In the genomic region with DNA sequence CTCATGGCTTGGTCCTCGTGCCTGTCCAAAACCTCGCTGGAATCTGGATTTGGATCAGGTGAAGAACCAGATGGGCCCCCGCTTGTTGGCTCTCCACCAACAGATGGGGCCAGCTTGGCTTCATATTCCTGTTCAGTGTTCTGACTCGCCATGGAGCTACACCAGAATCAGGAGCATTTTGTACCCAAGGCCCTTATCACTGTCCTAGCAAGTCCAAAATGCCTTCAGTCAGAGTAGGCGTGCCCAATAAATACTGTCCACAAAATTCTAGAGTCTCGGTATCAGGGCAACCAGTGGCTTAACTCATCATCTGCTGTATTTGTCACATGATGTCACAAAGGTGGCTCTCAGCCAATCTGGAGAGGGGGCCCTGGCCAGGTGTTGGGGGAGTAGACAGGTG, we compare ENCODE assay signal across 15 cellular contexts. TPM values are rescaled to one million over a fixed set of nuclear protein-coding genes. Genes with fewer than 3 reads are reported as not detected.
DNase-seq lines count a peak whose midpoint lies in the region; ATAC-seq, FAIRE-seq and TF ChIP-seq lines count a peak whose summit lies in the region.
"Not testable (repeated sequence)": the region's sequence is repeated elsewhere in the genome, so short reads cannot be mapped to it uniquely, and the experiment has no call there.
"Had no signal": no experiment of that assay in that cellular context is flagged by ENCODE, and none has a peak within 500 bp of the region (broad histone marks: within the 10 kb centered on the region; RNA-seq: fewer than 3 reads in every experiment).

A gene with protein sequence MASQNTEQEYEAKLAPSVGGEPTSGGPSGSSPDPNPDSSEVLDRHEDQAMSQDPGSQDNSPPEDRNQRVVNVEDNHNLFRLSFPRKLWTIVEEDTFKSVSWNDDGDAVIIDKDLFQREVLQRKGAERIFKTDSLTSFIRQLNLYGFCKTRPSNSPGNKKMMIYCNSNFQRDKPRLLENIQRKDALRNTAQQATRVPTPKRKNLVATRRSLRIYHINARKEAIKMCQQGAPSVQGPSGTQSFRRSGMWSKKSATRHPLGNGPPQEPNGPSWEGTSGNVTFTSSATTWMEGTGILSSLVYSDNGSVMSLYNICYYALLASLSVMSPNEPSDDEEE (minus strand): TSS at position 224 of the 400 bp plus-strand sequence. CDS start 72 bp downstream, at position 152.

- ATAC-seq in activated CD8-positive, alpha-beta T cell treated with anti-CD3 and anti-CD28 coated beads for 36 hours; activated CD8-positive, alpha-beta memory T cell treated with anti-CD3 and anti-CD28 coated beads, Interleukin-2, amount 10 ng/mL, durations not matched to agents 7 days and 5 days; activated naive CD8-positive, alpha-beta T cell treated with anti-CD3 and anti-CD28 coated beads, Interleukin-2, amount 10 ng/mL, durations not matched to agents 7 days and 5 days (ENCODE audit: low read depth); central memory CD8-positive, alpha-beta T cell (replicated peaks; ENCODE audit: extremely low read depth, poor library complexity, severe bottlenecking): not testable (repeated sequence)
- ATAC-seq in left ventricle myocardium superior: peak; percentile 32

- POLR2A ChIA-PET in activated CD8-positive, alpha-beta T cell treated with anti-CD3 and anti-CD28 coated beads for 36 hours (lab: Charles Lee); activated naive CD8-positive, alpha-beta T cell treated with anti-CD3 and anti-CD28 coated beads, Interleukin-2, amount 10 ng/mL, durations not matched to agents 7 days and 5 days (lab: Charles Lee): not testable (repeated sequence)

- peak within 1 kb of the TSS; percentile 52 for H3K27ac Mint-ChIP-seq in T-helper 2 cell treated with Interferon-gamma antibody and Interleukin-4, amounts not matched to agents 5 μg/mL and 100 μg/mL, for 36 hours
- H3K27ac Mint-ChIP-seq in activated CD8-positive, alpha-beta T cell treated with anti-CD3 and anti-CD28 coated beads for 36 hours: peak within 1 kb of the TSS; percentile 49
- peak within 1 kb of the TSS; percentile 74 for H3K27ac Mint-ChIP-seq in activated CD8-positive, alpha-beta memory T cell treated with anti-CD3 and anti-CD28 coated beads, Interleukin-2, amount 10 ng/mL, durations not matched to agents 7 days and 5 days
- H3K27ac Mint-ChIP-seq in activated naive CD8-positive, alpha-beta T cell treated with anti-CD3 and anti-CD28 coated beads, Interleukin-2, amount 10 ng/mL, durations not matched to agents 7 days and 5 days: peak within 1 kb of the TSS; percentile 74
- H3K27ac Mint-ChIP-seq in central memory CD8-positive, alpha-beta T cell (ENCODE audit: low read depth): peak within 1 kb of the TSS; percentile 62

- H3K36me3 Mint-ChIP-seq in T-helper 2 cell treated with Interferon-gamma antibody and Interleukin-4, amounts not matched to agents 5 μg/mL and 100 μg/mL, for 36 hours (ENCODE audit: low read depth); activated CD8-positive, alpha-beta T cell treated with anti-CD3 and anti-CD28 coated beads for 36 hours (ENCODE audit: low read depth); activated CD8-positive, alpha-beta memory T cell treated with anti-CD3 and anti-CD28 coated beads, Interleukin-2, amount 10 ng/mL, durations not matched to agents 7 days and 5 days; activated naive CD8-positive, alpha-beta T cell treated with anti-CD3 and anti-CD28 coated beads, Interleukin-2, amount 10 ng/mL, durations not matched to agents 7 days and 5 days; central memory CD8-positive, alpha-beta T cell (ENCODE audit: insufficient read depth): not testable (repeated sequence)

- not testable (repeated sequence) for H3K4me1 Mint-ChIP-seq in T-helper 2 cell treated with Interferon-gamma antibody and Interleukin-4, amounts not matched to agents 5 μg/mL and 100 μg/mL, for 36 hours (ENCODE audit: low read depth); activated CD8-positive, alpha-beta T cell treated with anti-CD3 and anti-CD28 coated beads for 36 hours (ENCODE audit: low read depth); activated CD8-positive, alpha-beta memory T cell treated with anti-CD3 and anti-CD28 coated beads, Interleukin-2, amount 10 ng/mL, durations not matched to agents 7 days and 5 days; activated naive CD8-positive, alpha-beta T cell treated with anti-CD3 and anti-CD28 coated beads, Interleukin-2, amount 10 ng/mL, durations not matched to agents 7 days and 5 days; central memory CD8-positive, alpha-beta T cell

- CTCF ChIA-PET in activated CD8-positive, alpha-beta T cell treated with anti-CD3 and anti-CD28 coated beads for 36 hours (lab: Charles Lee); activated CD8-positive, alpha-beta memory T cell treated with anti-CD3 and anti-CD28 coated beads, Interleukin-2, amount 10 ng/mL, durations not matched to agents 7 days and 5 days (lab: Charles Lee): not testable (repeated sequence)

- not testable (repeated sequence) for DNase-seq in GM12892 (ENCODE audit: insufficient read length); T-helper 2 cell treated with Interferon-gamma antibody and Interleukin-4, amounts not matched to agents 5 μg/mL and 100 μg/mL, for 36 hours (ENCODE audit: low spot score); activated CD8-positive, alpha-beta T cell treated with anti-CD3 and anti-CD28 coated beads for 36 hours; activated CD8-positive, alpha-beta memory T cell treated with anti-CD3 and anti-CD28 coated beads, Interleukin-2, amount 10 ng/mL, durations not matched to agents 7 days and 5 days; activated naive CD8-positive, alpha-beta T cell treated with anti-CD3 and anti-CD28 coated beads, Interleukin-2, amount 10 ng/mL, durations not matched to agents 7 days and 5 days; central memory CD8-positive, alpha-beta T cell (ENCODE audit: low spot score in 2 of 2); left ventricle myocardium superior

- intact Hi-C loops in activated CD8-positive, alpha-beta T cell treated with anti-CD3 and anti-CD28 coated beads for 36 hours (cut with micrococcal nuclease): loop anchor here (10.0 kb wide), 1 partner anchor 385 kb away; the partner anchor contains the start of gene EOLA2
- intact Hi-C loops in left ventricle myocardium superior (cut with micrococcal nuclease): not testable (repeated sequence)

- not testable (repeated sequence) for H3K4me3 Mint-ChIP-seq in T-helper 2 cell treated with Interferon-gamma antibody and Interleukin-4, amounts not matched to agents 5 μg/mL and 100 μg/mL, for 36 hours; activated CD8-positive, alpha-beta T cell treated with anti-CD3 and anti-CD28 coated beads for 36 hours; activated CD8-positive, alpha-beta memory T cell treated with anti-CD3 and anti-CD28 coated beads, Interleukin-2, amount 10 ng/mL, durations not matched to agents 7 days and 5 days; activated naive CD8-positive, alpha-beta T cell treated with anti-CD3 and anti-CD28 coated beads, Interleukin-2, amount 10 ng/mL, durations not matched to agents 7 days and 5 days; central memory CD8-positive, alpha-beta T cell

- FAIRE-seq in GM12892 (lab: Jason Lieb, UNC): peak; percentile 74

- not testable (repeated sequence) for H3K9me3 Mint-ChIP-seq in T-helper 2 cell treated with Interferon-gamma antibody and Interleukin-4, amounts not matched to agents 5 μg/mL and 100 μg/mL, for 36 hours; activated CD8-positive, alpha-beta T cell treated with anti-CD3 and anti-CD28 coated beads for 36 hours; activated CD8-positive, alpha-beta memory T cell treated with anti-CD3 and anti-CD28 coated beads, Interleukin-2, amount 10 ng/mL, durations not matched to agents 7 days and 5 days (ENCODE audit: low read depth); activated naive CD8-positive, alpha-beta T cell treated with anti-CD3 and anti-CD28 coated beads, Interleukin-2, amount 10 ng/mL, durations not matched to agents 7 days and 5 days; central memory CD8-positive, alpha-beta T cell

- not testable (repeated sequence) for H3K27me3 Mint-ChIP-seq in T-helper 2 cell treated with Interferon-gamma antibody and Interleukin-4, amounts not matched to agents 5 μg/mL and 100 μg/mL, for 36 hours (ENCODE audit: low read depth); activated CD8-positive, alpha-beta T cell treated with anti-CD3 and anti-CD28 coated beads for 36 hours; activated CD8-positive, alpha-beta memory T cell treated with anti-CD3 and anti-CD28 coated beads, Interleukin-2, amount 10 ng/mL, durations not matched to agents 7 days and 5 days; activated naive CD8-positive, alpha-beta T cell treated with anti-CD3 and anti-CD28 coated beads, Interleukin-2, amount 10 ng/mL, durations not matched to agents 7 days and 5 days; central memory CD8-positive, alpha-beta T cell

- TF ChIP-seq CTCF in activated CD8-positive, alpha-beta T cell treated with anti-CD3 and anti-CD28 coated beads for 36 hours (IDR thresholded peaks at IDR 0.05): not testable (repeated sequence)

- TF ChIP-seq POLR2A in GM12892 (IDR thresholded peaks at IDR 0.05; ENCODE audit: low read depth, low read length): not testable (repeated sequence)

RNA-seq across cellular contexts. Expression of the gene that starts here (rescaled TPM):
- 0.34 TPM for polyA plus RNA-seq in GM12892 (2012; ENCODE audit: missing spikeins)
- not detected for total RNA-seq in activated CD8-positive, alpha-beta T cell treated with anti-CD3 and anti-CD28 coated beads for 36 hours
- total RNA-seq in activated CD8-positive, alpha-beta memory T cell treated with anti-CD3 and anti-CD28 coated beads, Interleukin-2, amount 10 ng/mL, durations not matched to agents 7 days and 5 days: under 1 TPM in 1 of 2 experiments, not detected in 1; 0.29 TPM
- not detected for total RNA-seq in activated naive CD8-positive, alpha-beta T cell treated with anti-CD3 and anti-CD28 coated beads, Interleukin-2, amount 10 ng/mL, durations not matched to agents 7 days and 5 days
- not detected for total RNA-seq in left ventricle myocardium superior
- total RNA-seq: A673; CD4-positive, alpha-beta memory T cell; CD4-positive, CD25-positive, alpha-beta regulatory T cell; CD8-positive, alpha-beta memory T cell; Daoy; G401 had no signal
- polyA plus RNA-seq: AG04450; CD14-positive monocyte; CD4-positive, alpha-beta memory T cell; CD4-positive, CD25-positive, alpha-beta regulatory T cell; CD8-positive, alpha-beta memory T cell had no signal

Comparison
In these comparisons a context has a peak if more than half of its experiments do, and no peak if none do; other contexts are left out.
1. Peak in ATAC-seq in left ventricle myocardium superior; RNA of the gene not detected or under 1 TPM.